In the genomic region with DNA sequence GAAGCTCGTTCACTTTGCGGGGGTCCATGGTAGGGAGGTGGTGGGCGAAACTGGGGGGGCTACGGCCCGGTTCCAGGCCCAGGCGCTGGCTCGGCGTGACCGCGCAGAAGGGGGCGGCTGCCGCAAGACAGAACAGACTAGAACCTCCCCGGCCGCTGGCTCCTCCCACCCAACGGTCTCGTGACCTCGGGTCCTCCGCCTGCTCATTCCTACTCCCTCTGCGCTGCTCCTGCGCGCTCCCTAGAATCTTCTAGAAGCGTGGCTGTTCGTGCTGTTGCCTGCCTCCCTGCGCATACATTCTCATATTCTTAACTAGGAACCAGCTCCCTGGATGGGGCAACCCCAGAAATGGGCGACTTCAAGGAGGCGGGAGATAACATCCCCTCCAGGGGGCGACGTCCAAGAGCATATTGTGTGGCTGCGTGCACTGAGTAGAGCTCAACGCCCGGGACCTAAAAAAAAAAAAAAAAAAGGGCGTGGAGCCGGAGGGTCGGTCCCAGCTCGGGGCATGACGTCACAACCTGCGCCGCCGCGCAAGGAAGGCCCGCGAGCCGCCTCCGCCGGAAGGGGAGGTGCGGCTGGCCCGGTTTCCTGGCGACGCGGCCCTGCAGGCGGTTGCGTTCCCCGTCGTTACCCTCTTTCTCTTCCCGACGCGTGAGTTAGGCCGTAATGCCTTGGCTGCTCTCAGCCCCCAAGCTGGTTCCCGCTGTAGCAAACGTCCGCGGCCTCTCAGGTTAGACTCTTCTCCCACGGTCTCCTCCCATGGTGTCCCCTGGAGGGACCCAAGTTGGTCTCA, we compare ENCODE assay signal across 8 cellular contexts. TPM values are rescaled to one million over a fixed set of nuclear protein-coding genes. Genes with fewer than 3 reads are reported as not detected.
DNase-seq lines count a peak whose midpoint lies in the region; ATAC-seq and TF ChIP-seq lines count a peak whose summit lies in the region.

A gene (minus strand): TSS at position 127 of the 796 bp plus-strand sequence. CDS start 99 bp downstream, at position 28.
A gene (plus strand): TSS at position 636 of the 796 bp plus-strand sequence. CDS start 34 bp downstream, at position 670.

- ATAC-seq in GM19468 (IDR thresholded peaks at IDR 0.05; ENCODE audit: extremely low read depth, unreplicated experiment) (peak; percentile 64), lung (ENCODE audit: insufficient read depth, low FRiP score) (peak; percentile 97)

- H3K27me3 ChIP-seq in lung (ENCODE audit: control insufficient read depth, insufficient read depth): no peaks in the 10 kb centered on the region

- H3K4me1 ChIP-seq in lung (ENCODE audit: control insufficient read depth in 2 of 2, insufficient read depth in 2 of 2, low read length in 2 of 2): peaks cover 7 to 14% of the 10 kb centered on the region in 2 donors

- peak within 1 kb of the TSS; percentile 96 to 98 for H3K27ac ChIP-seq in lung (ENCODE audit: low read depth in 1 of 2, low read length in 1 of 2)

- TF ChIP-seq CTCF in lung (IDR thresholded peaks at IDR 0.05; ENCODE audit: control extremely low read depth, extremely low read depth): no peak

- DNase-seq in COLO668 (lab: John Stamatoyannopoulos, UW; ENCODE audit: unreplicated experiment) (peak; percentile 97), HS-5 (ENCODE audit: low read depth) (peak; percentile 93), lung (ENCODE audit: low spot score) (peak; percentile 98)
- peak; percentile 89 for DNase-seq in NK-92 treated with Interleukin-12 subunit alpha and Interleukin-12 subunit beta, amount 100 ng/mL, for 24 hours (lab: John Stamatoyannopoulos, UW)
- DNase-seq in activated CD8-positive, alpha-beta memory T cell treated with anti-CD3 and anti-CD28 coated beads for 24 hours: peak; percentile 99
- DNase-seq in effector CD4-positive, alpha-beta T cell: peak; percentile 96
- DNase-seq in stimulated activated CD4-positive, alpha-beta T cell treated with anti-CD3 and anti-CD28 coated beads, TNF-alpha, amount 100 ng/mL, for 4 hours (ENCODE audit: low read depth in 3 of 3): peak; percentile 93 to 94 (median 93)

- peaks cover 0 to 5% of the 10 kb centered on the region in 2 donors for H3K36me3 ChIP-seq in lung (ENCODE audit: control insufficient read depth in 2 of 2, insufficient read depth in 2 of 2, low read length in 2 of 2)

- no peaks in the 10 kb centered on the region for H3K9me3 ChIP-seq in lung (ENCODE audit: control insufficient read depth in 2 of 2, insufficient read depth in 1 of 2, low read length in 1 of 2)

- WGBS in lung, 2 donors: 0 to 1% methylated on average over 52 to 63 of the region's 63 CpGs

- peak within 1 kb of the TSS; percentile 94 for H3K4me3 ChIP-seq in lung

RNA-seq across cellular contexts. Expression of the first gene that starts in this region (rescaled TPM):
- 100 to 1,000 TPM; 145 to 208 TPM for total RNA-seq in lung
- polyA plus RNA-seq in lung: 100 to 1,000 TPM in 1 of 2 donors, 10 to 100 TPM in 1; 61.9 to 118 TPM

RNA-seq across cellular contexts. Expression of the second gene that starts in this region (rescaled TPM):
- 10 to 100 TPM; 14.4 to 24.1 TPM for total RNA-seq in lung
- polyA plus RNA-seq in lung: 1 to 10 TPM; 5.1 to 6.3 TPM

Comparison
In these comparisons a context has a peak if more than half of its experiments do, and no peak if none do; other contexts are left out.
1. Peak in every context shown above with its lines: DNase-seq, ATAC-seq, H3K4me3 ChIP-seq and H3K27ac ChIP-seq.